25 cellular contexts compared by ENCODE assay signal in the genomic region with DNA sequence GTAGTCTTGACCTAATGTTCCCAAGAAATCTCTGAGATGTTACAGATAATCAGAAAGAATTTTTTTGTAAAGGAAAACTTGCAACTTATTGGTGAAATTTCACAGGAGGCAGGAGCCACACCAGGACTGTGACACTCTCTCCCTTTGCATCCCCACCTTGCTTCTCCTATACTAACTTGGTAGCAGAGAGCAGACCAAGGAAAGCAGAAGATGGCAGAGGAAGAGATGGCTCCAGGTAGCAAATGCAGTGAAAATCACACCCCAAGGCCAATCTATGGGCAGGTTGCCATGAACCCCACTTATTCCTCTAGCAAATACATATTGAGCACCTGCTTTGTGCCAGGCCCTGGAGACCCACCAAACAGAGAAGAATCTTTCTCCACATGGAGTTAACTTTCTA.
"Had no signal": no experiment of that assay in that cellular context is flagged by ENCODE, and none has a peak within 500 bp of the region (broad histone marks: within the 10 kb centered on the region; RNA-seq: fewer than 3 reads in every experiment).

No MANE protein-coding gene starts in this region.

- H3K27ac ChIP-seq: neutrophil, pancreas, prostate gland, right lobe of liver, sigmoid colon, stomach, thoracic aorta, thyroid gland, tibial nerve, upper lobe of right lung, uterus had no signal

- H3K36me3 ChIP-seq: neutrophil, pancreas, prostate gland, right lobe of liver, sigmoid colon, stomach, thoracic aorta, thyroid gland, tibial nerve, upper lobe of right lung, uterus had no signal

- ATAC-seq: naive thymus-derived CD8-positive, alpha-beta T cell; pancreas; right cardiac atrium; right lobe of liver; stimulated activated effector memory CD8-positive, alpha-beta T cell treated with anti-CD3 and anti-CD28 coated beads, Interleukin-12 subunit alpha, Interleukin-12 subunit beta, amount 100 ng/mL, for 72 hours; stimulated activated naive B cell treated with anti-CD40 and anti-IgM and Interleukin-4, amounts not matched to agents 10 μg/mL and 1 μg/mL and 100 μg/mL, for 72 hours; upper lobe of right lung had no signal

- H3K4me1 ChIP-seq: pancreas, prostate gland, right lobe of liver, sigmoid colon, stomach, thyroid gland, tibial nerve, upper lobe of right lung, uterus had no signal

- DNase-seq: naive thymus-derived CD8-positive, alpha-beta T cell; nephron progenitor cell; nucleus accumbens; pancreas; retina; right cardiac atrium; right lobe of liver; sigmoid colon; small intestine; stimulated activated CD4-positive, alpha-beta T cell treated with anti-CD3 and anti-CD28 coated beads, Interleukin-15, amount 100 ng/mL, for 24 hours; stimulated activated CD4-positive, alpha-beta T cell treated with anti-CD3 and anti-CD28 coated beads, Interleukin-2, amount 100 ng/mL, for 24 hours; stimulated activated CD4-positive, alpha-beta T cell treated with anti-CD3 and anti-CD28 coated beads, Interleukin-2, amount 100 ng/mL, for 48 hours; stimulated activated CD4-positive, alpha-beta T cell treated with anti-CD3 and anti-CD28 coated beads, Interleukin-4, amount 100 ng/mL, for 24 hours; stimulated activated naive B cell treated with anti-CD40 and anti-IgM and Interleukin-4, amounts not matched to agents 10 μg/mL and 1 μg/mL and 100 μg/mL, for 72 hours; stimulated activated naive CD4-positive, alpha-beta T cell treated with Interleukin-2 at 50 U/mL for 16 hours; stomach; thyroid gland; trophoblast cell; upper lobe of right lung; uterus had no signal

- H3K27me3 ChIP-seq: neutrophil, pancreas, right lobe of liver, sigmoid colon, thyroid gland, tibial nerve, upper lobe of right lung, uterus had no signal

- H3K9me3 ChIP-seq: neutrophil, pancreas, prostate gland, right lobe of liver, thoracic aorta, thyroid gland, uterus had no signal

- FAIRE-seq: pancreas, small intestine had no signal

- H3K4me3 ChIP-seq: pancreas, prostate gland, right lobe of liver, sigmoid colon, stomach, thoracic aorta, thyroid gland, tibial nerve, upper lobe of right lung, uterus had no signal
